23 cellular contexts compared by ENCODE assay signal in the genomic region with DNA sequence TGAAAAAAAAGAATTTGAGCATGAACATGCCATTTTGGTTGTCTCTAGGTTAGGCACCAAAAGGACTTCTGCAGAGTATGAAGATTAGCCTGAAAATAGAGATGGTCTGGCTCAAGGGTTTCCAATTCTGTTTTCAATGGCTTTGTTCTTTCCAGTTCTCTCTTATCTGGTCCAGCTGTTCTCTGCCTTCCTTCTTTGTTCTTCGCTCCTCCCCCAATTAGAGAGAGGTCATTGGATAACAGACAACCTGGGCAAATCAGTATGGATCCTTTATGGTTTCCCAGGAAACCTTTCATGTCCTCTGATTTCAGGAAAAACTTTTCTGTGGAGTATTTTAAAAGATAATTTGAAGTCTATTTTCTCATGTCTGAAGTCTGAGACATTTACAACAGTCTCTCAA.
"Had no signal": no experiment of that assay in that cellular context is flagged by ENCODE, and none has a peak within 500 bp of the region (broad histone marks: within the 10 kb centered on the region; RNA-seq: fewer than 3 reads in every experiment).

No MANE protein-coding gene starts in this region.

- H3K4me1 ChIP-seq: lower lobe of right lung, psoas muscle, sigmoid colon, testis, tibial artery had no signal

- H3K9me3 ChIP-seq: lower lobe of right lung, ovary, psoas muscle, sigmoid colon, testis, tibial artery had no signal

- DNase-seq: dermis blood vessel endothelial cell; effector memory CD8-positive, alpha-beta T cell; hypothalamus; immature natural killer cell; islet precursor cell; kidney glomerular epithelial cell; left colon; left ventricle myocardium superior; lower lobe of right lung; natural killer cell; occipital lobe; ovary; posterior cingulate gyrus; psoas muscle; right cardiac atrium; sigmoid colon; stimulated activated CD4-positive, alpha-beta T cell treated with anti-CD3 and anti-CD28 coated beads, Interleukin-2, amount 100 ng/mL, for 24 hours; stimulated activated CD4-positive, alpha-beta T cell treated with anti-CD3 and anti-CD28 coated beads, Interleukin-4, amount 100 ng/mL, for 24 hours; stimulated activated naive CD8-positive, alpha-beta T cell treated with anti-CD3 and anti-CD28 coated beads, Interleukin-15, Interleukin-2, amounts not matched to agents 100 U/mL and 50 U/mL, for 24 hours; substantia nigra; testis; tibial artery had no signal

- H3K27me3 ChIP-seq: ovary, sigmoid colon, testis, tibial artery had no signal

- H3K27ac ChIP-seq: coronary artery, lower lobe of right lung, ovary, psoas muscle, sigmoid colon, testis, tibial artery had no signal

- H3K36me3 ChIP-seq: lower lobe of right lung, ovary, sigmoid colon, tibial artery had no signal

- H3K4me3 ChIP-seq: coronary artery, lower lobe of right lung, ovary, psoas muscle, sigmoid colon, testis, tibial artery had no signal
